ENCODE assay signal across 3 cellular contexts in the genomic region with DNA sequence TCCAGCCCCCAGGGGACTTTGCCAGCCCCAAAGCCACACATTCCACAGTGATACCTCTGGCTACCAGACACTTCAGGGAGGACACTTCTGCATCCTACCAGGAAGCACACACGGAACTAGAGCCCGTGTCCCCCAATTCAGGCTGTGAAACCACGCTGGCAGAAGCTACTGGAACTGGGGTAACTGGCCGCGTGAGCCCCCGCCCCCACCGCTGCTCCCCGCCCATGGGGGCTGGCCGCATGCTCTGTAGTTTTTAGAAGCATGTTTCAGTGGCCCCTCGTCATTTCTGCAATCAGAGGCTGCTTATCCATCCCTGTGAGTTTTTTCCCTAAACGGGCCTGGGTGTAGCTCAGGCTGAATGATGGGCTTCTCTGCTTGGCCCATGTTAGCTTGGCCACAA.
"Had no signal": no experiment of that assay in that cellular context is flagged by ENCODE, and none has a peak within 500 bp of the region (broad histone marks: within the 10 kb centered on the region; RNA-seq: fewer than 3 reads in every experiment).

No MANE protein-coding gene starts in this region.

- H3K4me3 ChIP-seq: GM12878 had no signal

- DNase-seq: GDM1, GF-D8 had no signal

- ATAC-seq: GM12878 had no signal
